In genomic region chr13:33543089-33543459, GRCh38 we compare ENCODE assay signal across 1 cellular context.
A peak's percentile ranks its signal among the peaks of the same experiment; 100 is the strongest.
TF ChIP-seq lines count a peak whose summit lies in the region.

No MANE protein-coding gene starts in this region.

TF ChIP-seq in GM12878, 131 proteins besides CTCF, POLR2A, EP300 and RAD21 (continued from another document):
- peak; percentile 20; the same call in 1 of the 2 replicates for TF ChIP-seq ZNF687 (IDR thresholded peaks at IDR 0.05)
- peak; percentile 30; the same call in 1 of the 2 replicates for TF ChIP-seq RELB (IDR thresholded peaks at IDR 0.05; ENCODE audit: low read depth)
- TF ChIP-seq WRNIP1 (IDR thresholded peaks at IDR 0.05; ENCODE audit: borderline replicate concordance, low read depth, low read length): no peak
- no peak for TF ChIP-seq ETV6 (conservative IDR thresholded peaks at IDR 0.05 in 1 of 2, IDR thresholded peaks at IDR 0.05 in 1 of 2; ENCODE audit: borderline replicate concordance in 1 of 2, low read depth in 1 of 2)
- TF ChIP-seq SKIL (IDR thresholded peaks at IDR 0.05; ENCODE audit: low read depth, poor library complexity, severe bottlenecking): peak; percentile 72
- TF ChIP-seq IKZF2 (IDR thresholded peaks at IDR 0.05): no peak
- peak; percentile 67; the same call in 1 of the 2 replicates for TF ChIP-seq PAX8 (IDR thresholded peaks at IDR 0.05)
- TF ChIP-seq ZBTB40 (IDR thresholded peaks at IDR 0.05; ENCODE audit: borderline replicate concordance): no peak
- TF ChIP-seq NFIC (IDR thresholded peaks at IDR 0.05; ENCODE audit: low read depth, low read length): peak; percentile 22; the same call in 1 of the 2 replicates
- no peak for TF ChIP-seq IRF4 (IDR thresholded peaks at IDR 0.05; ENCODE audit: low read depth, low read length)
- TF ChIP-seq KAT2A (conservative IDR thresholded peaks at IDR 0.05; ENCODE audit: control insufficient read depth, low read depth, low read length): no peak
- TF ChIP-seq REST (IDR thresholded peaks at IDR 0.05; ENCODE audit: low read depth, low read length): no peak
